Comparison of ENCODE assay signal across 13 cellular contexts in genomic region chr5:76870046-76870445, GRCh38. TPM values are rescaled to one million over a fixed set of nuclear protein-coding genes. Genes with fewer than 3 reads are reported as not detected.
"Had no signal": no experiment of that assay in that cellular context is flagged by ENCODE, and none has a peak within 500 bp of the region (broad histone marks: within the 10 kb centered on the region; RNA-seq: fewer than 3 reads in every experiment).

No MANE protein-coding gene starts in this region.

- H3K4me3 ChIP-seq: left lung, psoas muscle, suprapubic skin had no signal

- FAIRE-seq: keratinocyte, TTC549 had no signal

- H3K27me3 ChIP-seq: left lung, suprapubic skin had no signal

- DNase-seq: activated CD4-positive, alpha-beta T cell treated with anti-CD3 and anti-CD28 coated beads, Interleukin-2, amount 50 U/mL, for 4 hours; activated T-cell treated with anti-CD3 and anti-CD28 coated beads, Interleukin-2, amount 50 U/mL, for 1 hour; amygdala; foreskin melanocyte; head of caudate nucleus; left lung; psoas muscle; stimulated activated CD4-positive, alpha-beta T cell treated with anti-CD3 and anti-CD28 coated beads, Interleukin-2, amount 100 ng/mL, for 48 hours; stimulated activated naive CD4-positive, alpha-beta T cell treated with Interleukin-2 at 50 U/mL for 16 hours; T-helper 17 cell had no signal

- H3K27ac ChIP-seq: left lung, psoas muscle, suprapubic skin had no signal

- H3K4me1 ChIP-seq: left lung, psoas muscle, suprapubic skin had no signal

- H3K36me3 ChIP-seq: left lung, suprapubic skin had no signal

- H3K9me3 ChIP-seq: left lung, psoas muscle, suprapubic skin had no signal

RNA-seq across cellular contexts. Expression of gene S100Z, which starts 20.2 kb away (rescaled TPM):
- polyA plus RNA-seq: keratinocyte had no signal
